9 cellular contexts compared by ENCODE assay signal in genomic region chr3:141797819-141798405, GRCh38. TPM values are rescaled to one million over a fixed set of nuclear protein-coding genes. Genes with fewer than 3 reads are reported as not detected.
DNase-seq lines count a peak whose midpoint lies in the region; ATAC-seq and TF ChIP-seq lines count a peak whose summit lies in the region.
"Had no signal": no experiment of that assay in that cellular context is flagged by ENCODE, and none has a peak within 500 bp of the region (broad histone marks: within the 10 kb centered on the region; RNA-seq: fewer than 3 reads in every experiment).

No MANE protein-coding gene starts in this region.

- no peaks in the 10 kb centered on the region for H3K27me3 ChIP-seq in testis

- H3K27ac ChIP-seq in mesodermal cell (ENCODE audit: low read depth, low read length, severe bottlenecking) = peak overlapping the region; percentile 97
- peak overlapping the region; percentile 73 to 95 for H3K27ac ChIP-seq in testis
- H3K27ac ChIP-seq: PC-9 had no signal

- no peak for TF ChIP-seq CTCF in chondrocyte (IDR thresholded peaks at IDR 0.05)
- TF ChIP-seq CTCF in testis (IDR thresholded peaks at IDR 0.05) = no peak

- H3K9me3 ChIP-seq in mesodermal cell (ENCODE audit: control insufficient read depth, low read length) = no peaks in the 10 kb centered on the region
- no peaks in the 10 kb centered on the region for H3K9me3 ChIP-seq in testis

- WGBS in mesodermal cell (ENCODE audit: insufficient coverage in 2 of 2), 2 experiments = 69 to 86% methylated on average over 4 to 5 of the region's 10 CpGs
- WGBS in testis, 2 donors = 28 to 33% methylated on average over 6 to 10 of the region's 10 CpGs

- POLR2A ChIA-PET in activated CD4-positive, alpha-beta T cell treated with anti-CD3 and anti-CD28 coated beads for 36 hours (lab: Charles Lee) = interaction anchor here (0.6 to 1.6 kb wide), 2 partner anchors 43 to 77 kb away, joined by 3 to 9 read pairs; no protein-coding TSS in a partner anchor

- peak overlapping the region; percentile 77 for H3K4me3 Mint-ChIP-seq in activated CD4-positive, alpha-beta T cell treated with anti-CD3 and anti-CD28 coated beads for 36 hours
- H3K4me3 Mint-ChIP-seq in chondrocyte (ENCODE audit: unreplicated experiment) = peak overlapping the region; percentile 72

- DNase-seq in activated CD4-positive, alpha-beta T cell treated with anti-CD3 and anti-CD28 coated beads for 36 hours = peak; percentile 21
- no peak for DNase-seq in activated CD4-positive, alpha-beta T cell treated with anti-CD3 and anti-CD28 coated beads for 4 hours
- DNase-seq in chondrocyte (ENCODE audit: low spot score) = no peak
- DNase-seq in testis = peak; percentile 26
- no peak for DNase-seq in hypothalamus (lab: John Stamatoyannopoulos, UW)
- DNase-seq in RKO (ENCODE audit: low spot score) = no peak
- DNase-seq: PC-9 had no signal

- intact Hi-C loops in activated CD4-positive, alpha-beta T cell treated with anti-CD3 and anti-CD28 coated beads for 36 hours (cut with DNase I, micrococcal nuclease) = loop anchor here (1.0 to 10.0 kb wide), 12 partner anchors 79 to 927 kb away; partner anchors contain the start of genes RASA2 (in 2 of the 2), ATP1B3 (in 1 of the 2), GK5 (in 1 of the 2) and PXYLP1 (in 1 of the 2)
- intact Hi-C loops in testis (cut with DNase I; ENCODE audit: low total_unique reads) = no loop called here

- H3K9me3 Mint-ChIP-seq in activated CD4-positive, alpha-beta T cell treated with anti-CD3 and anti-CD28 coated beads for 36 hours (ENCODE audit: low read depth) = no peaks in the 10 kb centered on the region
- H3K9me3 Mint-ChIP-seq in chondrocyte (ENCODE audit: low read depth) = peaks cover 10% of the 10 kb centered on the region

- H3K36me3 ChIP-seq in mesodermal cell (ENCODE audit: control insufficient read depth, insufficient read depth, low read length) (no peaks in the 10 kb centered on the region), testis (ENCODE audit: low read depth, missing control alignments) (no peaks in the 10 kb centered on the region)

- H3K4me1 ChIP-seq in mesodermal cell (ENCODE audit: control insufficient read depth, insufficient read depth, low read length, poor library complexity, severe bottlenecking) = peaks cover 15% of the 10 kb centered on the region
- H3K4me1 ChIP-seq in testis = peaks cover 25% of the 10 kb centered on the region

- ATAC-seq in activated CD4-positive, alpha-beta T cell treated with anti-CD3 and anti-CD28 coated beads for 36 hours = no peak
- ATAC-seq in HG03342 (IDR thresholded peaks at IDR 0.05; ENCODE audit: unreplicated experiment) = no peak

- H3K4me3 ChIP-seq in mesodermal cell (ENCODE audit: extremely low read depth, insufficient read depth, low read length, poor library complexity, severe bottlenecking) (peak overlapping the region; percentile 26), testis (peak overlapping the region; percentile 41 to 51)
- H3K4me3 ChIP-seq: PC-9 had no signal

- H3K4me1 Mint-ChIP-seq in activated CD4-positive, alpha-beta T cell treated with anti-CD3 and anti-CD28 coated beads for 36 hours = peaks cover 52% of the 10 kb centered on the region
- H3K4me1 Mint-ChIP-seq in chondrocyte (ENCODE audit: low read depth) = peaks cover 9% of the 10 kb centered on the region

- CTCF ChIA-PET in activated CD4-positive, alpha-beta T cell treated with anti-CD3 and anti-CD28 coated beads for 36 hours (lab: Charles Lee) = interaction anchor here (0.6 to 2.7 kb wide), 10 partner anchors 9 to 327 kb away, joined by 3 to 21 read pairs (median 4); partner anchors contain the start of gene RNF7

- H3K36me3 Mint-ChIP-seq in activated CD4-positive, alpha-beta T cell treated with anti-CD3 and anti-CD28 coated beads for 36 hours (ENCODE audit: low read depth) = no peaks in the 10 kb centered on the region
- H3K36me3 Mint-ChIP-seq in chondrocyte (ENCODE audit: low read depth) = peaks cover 5% of the 10 kb centered on the region

- H3K27me3 Mint-ChIP-seq in activated CD4-positive, alpha-beta T cell treated with anti-CD3 and anti-CD28 coated beads for 36 hours = no peaks in the 10 kb centered on the region
- peaks cover 2% of the 10 kb centered on the region for H3K27me3 Mint-ChIP-seq in chondrocyte (ENCODE audit: low read depth)

- H3K27ac Mint-ChIP-seq in activated CD4-positive, alpha-beta T cell treated with anti-CD3 and anti-CD28 coated beads for 36 hours = peak overlapping the region; percentile 97
- H3K27ac Mint-ChIP-seq in chondrocyte (ENCODE audit: unreplicated experiment) = peak overlapping the region; percentile 75

- no peak for TF ChIP-seq POLR2A in testis (IDR thresholded peaks at IDR 0.05)

RNA-seq across cellular contexts. Expression of gene GRK7, which starts 34.7 kb away (rescaled TPM):
- total RNA-seq in activated CD4-positive, alpha-beta T cell treated with anti-CD3 and anti-CD28 coated beads for 36 hours = not detected
- total RNA-seq in chondrocyte (not detected in 3 replicates), testis (under 1 TPM in 1 of 2 donors, not detected in 1; 0.31 TPM)
- not detected for polyA plus RNA-seq in mesodermal cell (2013, experiment 1 of 2)
- not detected for polyA plus RNA-seq in mesodermal cell (2013, experiment 2 of 2)
- 0.12 TPM for polyA plus RNA-seq in testis (ENCODE audit: insufficient read depth, low read depth, low replicate concordance)
- total RNA-seq: PC-9 had no signal

RNA-seq across cellular contexts. Expression of gene RNF7, which starts 59.8 kb away (rescaled TPM):
- 10 to 100 TPM; 38.0 to 67.2 TPM for total RNA-seq in activated CD4-positive, alpha-beta T cell treated with anti-CD3 and anti-CD28 coated beads for 36 hours
- 104 to 105 TPM (median 104 TPM) in 3 replicates for total RNA-seq in chondrocyte
- 154 TPM for polyA plus RNA-seq in mesodermal cell (2013, experiment 1 of 2)
- 143 TPM for polyA plus RNA-seq in mesodermal cell (2013, experiment 2 of 2)
- 10 to 100 TPM; 60.7 to 69.9 TPM for total RNA-seq in testis
- 122 TPM for polyA plus RNA-seq in testis (ENCODE audit: insufficient read depth, low read depth, low replicate concordance)

Comparison
In these comparisons a context has a peak if more than half of its experiments do, and no peak if none do; other contexts are left out.
1. DNase-seq: peak in activated CD4-positive, alpha-beta T cell treated with anti-CD3 and anti-CD28 coated beads for 36 hours (single experiment) and testis (single experiment); none in activated CD4-positive, alpha-beta T cell treated with anti-CD3 and anti-CD28 coated beads for 4 hours (0 of 2), chondrocyte (single experiment), hypothalamus (0 of 51) and RKO (single experiment).